ENCODE assay signal across 8 cellular contexts in genomic region chr11:66856496-66857233, GRCh38.
DNase-seq lines count a peak whose midpoint lies in the region; ATAC-seq and TF ChIP-seq lines count a peak whose summit lies in the region.

Gene LRFN4, plus strand, starts transcription at chr11:66857064. Its CDS starts 681 bp downstream, at chr11:66857745.

- H3K9ac ChIP-seq in ES-I3 (ENCODE audit: low read depth, low read length) (peak within 1 kb of the TSS; percentile 86), HUES48 (ENCODE audit: low read depth, low read length) (peak within 1 kb of the TSS; percentile 81)

- DNase-seq in effector memory CD4-positive, alpha-beta T cell = peak in 1 of 3 donors; percentile 59
- peak; percentile 37 for DNase-seq in medulla oblongata (ENCODE audit: extremely low spot score)
- DNase-seq in substantia nigra (lab: John Stamatoyannopoulos, UW) = peak in 29 of 49 donors; percentile 40 to 92 (median 72)

- H3K27ac ChIP-seq in HUES48 (ENCODE audit: low read depth, low read length) (peak within 1 kb of the TSS; percentile 93), VCaP (peak within 1 kb of the TSS; percentile 96), substantia nigra (ENCODE audit: low read depth, low read length, poor library complexity, severe bottlenecking) (peak within 1 kb of the TSS; percentile 83)
- peak within 1 kb of the TSS; percentile 50 for H3K27ac ChIP-seq in effector memory CD4-positive, alpha-beta T cell (ENCODE audit: insufficient read depth, low read length, poor library complexity, severe bottlenecking)

- H3K9me3 ChIP-seq in ES-I3 (ENCODE audit: control insufficient read depth, insufficient read depth, low read length) (no peaks in the 10 kb centered on the region), HUES48 (ENCODE audit: control insufficient read depth, insufficient read depth, low read length) (no peaks in the 10 kb centered on the region)
- no peaks in the 10 kb centered on the region for H3K9me3 ChIP-seq in effector memory CD4-positive, alpha-beta T cell (ENCODE audit: control insufficient read depth, low read length)

- no peaks in the 10 kb centered on the region for H3K27me3 ChIP-seq in HUES48 (ENCODE audit: control insufficient read depth, insufficient read depth, low read length)
- no peaks in the 10 kb centered on the region for H3K27me3 ChIP-seq in effector memory CD4-positive, alpha-beta T cell (replicated peaks; ENCODE audit: control insufficient read depth, insufficient read depth, low read length, poor library complexity, severe bottlenecking)

- no peak; the same call in 1 of the 2 replicates for TF ChIP-seq CTCF in VCaP (conservative IDR thresholded peaks at IDR 0.05)

- H3K4me1 ChIP-seq in ES-I3 (ENCODE audit: insufficient read depth, low read length) (no peaks in the 10 kb centered on the region; the same call in 1 of the 2 replicates), HUES48 (ENCODE audit: control insufficient read depth, insufficient read depth, low read length) (peaks cover 4% of the 10 kb centered on the region)
- peaks cover 10% of the 10 kb centered on the region for H3K4me1 ChIP-seq in effector memory CD4-positive, alpha-beta T cell (ENCODE audit: control insufficient read depth, insufficient read depth, low read length, poor library complexity, severe bottlenecking)

- no peaks in the 10 kb centered on the region for H3K36me3 ChIP-seq in ES-I3 (ENCODE audit: insufficient read depth, low read length)
- H3K36me3 ChIP-seq in HUES48 (ENCODE audit: control insufficient read depth, insufficient read depth, low read length) = peaks cover 11% of the 10 kb centered on the region
- H3K36me3 ChIP-seq in effector memory CD4-positive, alpha-beta T cell (ENCODE audit: control insufficient read depth, insufficient read depth, low read length) = no peaks in the 10 kb centered on the region

- H3K4me3 ChIP-seq in HUES48 (ENCODE audit: low read depth, low read length) = peak within 1 kb of the TSS; percentile 93
- H3K4me3 ChIP-seq in effector memory CD4-positive, alpha-beta T cell (ENCODE audit: insufficient read depth, low read depth, low read length, poor library complexity, severe bottlenecking) = peak within 1 kb of the TSS; percentile 64

- peak; percentile 36 for ATAC-seq in GM21390 (IDR thresholded peaks at IDR 0.05; ENCODE audit: unreplicated experiment)
- ATAC-seq in GM19328 (IDR thresholded peaks at IDR 0.05; ENCODE audit: unreplicated experiment) = no peak
